13 cellular contexts compared by ENCODE assay signal in genomic region chr2:74373189-74373588, GRCh38. TPM values are rescaled to one million over a fixed set of nuclear protein-coding genes. Genes with fewer than 3 reads are reported as not detected.
DNase-seq lines count a peak whose midpoint lies in the region; ATAC-seq and TF ChIP-seq lines count a peak whose summit lies in the region.
"Had no signal": no experiment of that assay in that cellular context is flagged by ENCODE, and none has a peak within 500 bp of the region (broad histone marks: within the 10 kb centered on the region; RNA-seq: fewer than 3 reads in every experiment).

No MANE protein-coding gene starts in this region.

- H3K4me1 ChIP-seq in upper lobe of left lung, result peaks cover 3 to 16% (median 11%) of the 10 kb centered on the region in 4 donors
- peaks cover 10% of the 10 kb centered on the region for H3K4me1 ChIP-seq in foreskin keratinocyte

- H3K4me1 Mint-ChIP-seq in T-helper 1 cell treated with Interleukin-12 subunit alpha and Interleukin-12 subunit beta and Interleukin-4 antibody, amounts not matched to agents 30 μg/mL and 1 μg/mL, for 36 hours (ENCODE audit: low read depth), result peaks cover 4% of the 10 kb centered on the region

- no peak overlapping the region for H3K4me3 Mint-ChIP-seq in T-helper 1 cell treated with Interleukin-12 subunit alpha and Interleukin-12 subunit beta and Interleukin-4 antibody, amounts not matched to agents 30 μg/mL and 1 μg/mL, for 36 hours

- peak overlapping the region in 2 of 4 donors; percentile 13 to 26 for H3K27ac ChIP-seq in upper lobe of left lung
- H3K27ac ChIP-seq in foreskin keratinocyte, result no peak overlapping the region
- H3K27ac ChIP-seq: brain microvascular endothelial cell had no signal

- peaks cover 32 to 69% (median 53%) of the 10 kb centered on the region in 4 donors for H3K36me3 ChIP-seq in upper lobe of left lung

- no peak for DNase-seq in T-helper 1 cell
- DNase-seq in cardiac fibroblast (ENCODE audit: low read depth in 2 of 2), result peak; percentile 44 to 79
- peak; percentile 45 for DNase-seq in left kidney (ENCODE audit: low read depth, low spot score)
- peak in 1 of 2 donors; percentile 86 for DNase-seq in upper lobe of left lung
- DNase-seq in ureter (ENCODE audit: low spot score), result no peak
- DNase-seq in foreskin keratinocyte, result no peak
- no peak for DNase-seq in SKM-1 treated with dmso at 0.1 percent for 144 hours (lab: John Stamatoyannopoulos, UW; ENCODE audit: unreplicated experiment)
- DNase-seq: activated CD8-positive, alpha-beta memory T cell treated with anti-CD3 and anti-CD28 coated beads for 24 hours; brain microvascular endothelial cell; IMR-90; stimulated activated CD8-positive, alpha-beta memory T cell treated with anti-CD3 and anti-CD28 coated beads, Interleukin-4, amount 100 ng/mL, for 48 hours had no signal

- H3K36me3 Mint-ChIP-seq in T-helper 1 cell treated with Interleukin-12 subunit alpha and Interleukin-12 subunit beta and Interleukin-4 antibody, amounts not matched to agents 30 μg/mL and 1 μg/mL, for 36 hours (ENCODE audit: low read depth), result peaks cover 35% of the 10 kb centered on the region

- no peaks in the 10 kb centered on the region for H3K9me3 Mint-ChIP-seq in T-helper 1 cell treated with Interleukin-12 subunit alpha and Interleukin-12 subunit beta and Interleukin-4 antibody, amounts not matched to agents 30 μg/mL and 1 μg/mL, for 36 hours

- H3K27ac Mint-ChIP-seq in T-helper 1 cell treated with Interleukin-12 subunit alpha and Interleukin-12 subunit beta and Interleukin-4 antibody, amounts not matched to agents 30 μg/mL and 1 μg/mL, for 36 hours, result peak overlapping the region; percentile 26

- ATAC-seq in upper lobe of left lung (ENCODE audit: low FRiP score in 2 of 2) (peak; percentile 48 to 67), foreskin keratinocyte (no peak)

- no peak for TF ChIP-seq POLR2A in upper lobe of left lung (IDR thresholded peaks at IDR 0.05)

- H3K4me3 ChIP-seq in cardiac fibroblast (replicated peaks in 1 of 2; ENCODE audit: low read depth in 2 of 2, low read length in 2 of 2) (no peak overlapping the region), upper lobe of left lung (no peak overlapping the region)

- TF ChIP-seq EP300 in upper lobe of left lung (IDR thresholded peaks at IDR 0.05), result no peak

- no peaks in the 10 kb centered on the region for H3K27me3 Mint-ChIP-seq in T-helper 1 cell treated with Interleukin-12 subunit alpha and Interleukin-12 subunit beta and Interleukin-4 antibody, amounts not matched to agents 30 μg/mL and 1 μg/mL, for 36 hours (ENCODE audit: low read depth)

- WGBS in upper lobe of left lung, 2 donors, result 47 to 63% methylated on average over 5 of the region's 5 CpGs

- H3K27me3 ChIP-seq in upper lobe of left lung (no peaks in the 10 kb centered on the region), foreskin keratinocyte (no peaks in the 10 kb centered on the region)
- H3K27me3 ChIP-seq: brain microvascular endothelial cell had no signal

- no peak for TF ChIP-seq CTCF in cardiac fibroblast (IDR thresholded peaks at IDR 0.05; ENCODE audit: low read depth, low read length)
- no peak for TF ChIP-seq CTCF in upper lobe of left lung (IDR thresholded peaks at IDR 0.05)
- TF ChIP-seq CTCF in foreskin keratinocyte (conservative IDR thresholded peaks at IDR 0.05), result no peak

- no peaks in the 10 kb centered on the region for H3K9me3 ChIP-seq in upper lobe of left lung

RNA-seq across cellular contexts. Expression of gene DCTN1, which starts 6.9 kb away (rescaled TPM):
- total RNA-seq in upper lobe of left lung, result 100 to 1,000 TPM; 106 to 260 (median 147) TPM
- 143 TPM for total RNA-seq in ureter
- 165 and 187 TPM in 2 replicates for total RNA-seq in foreskin keratinocyte
- 178 and 183 TPM in 2 replicates for polyA plus RNA-seq in foreskin keratinocyte

RNA-seq across cellular contexts. Expression of gene SLC4A5, which starts 30.0 kb away (rescaled TPM):
- 10 to 100 TPM in 3 of 6 donors, 1 to 10 TPM in 3; 3.2 to 47.1 (median 11.0) TPM for total RNA-seq in upper lobe of left lung
- 7.2 TPM for total RNA-seq in ureter
- 0.17 and 0.25 TPM in 2 replicates for total RNA-seq in foreskin keratinocyte
- 0.04 and 0.14 TPM in 2 replicates for polyA plus RNA-seq in foreskin keratinocyte
- total RNA-seq: pulmonary artery endothelial cell had no signal

RNA-seq across cellular contexts. Expression of gene C2orf81, which starts 48.2 kb away (rescaled TPM):
- total RNA-seq in upper lobe of left lung (10 to 100 TPM in 2 of 6 donors, 1 to 10 TPM in 4; 2.6 to 12.3 (median 5.7) TPM), ureter (5.5 TPM), foreskin keratinocyte (1.5 and 3.5 TPM in 2 replicates)
- 1.9 and 3.2 TPM in 2 replicates for polyA plus RNA-seq in foreskin keratinocyte

RNA-seq across cellular contexts. Expression of gene WDR54, which starts 48.3 kb away (rescaled TPM):
- total RNA-seq in upper lobe of left lung (10 to 100 TPM in 4 of 6 donors, 1 to 10 TPM in 2; 8.4 to 28.2 (median 13.3) TPM), ureter (11.3 TPM), foreskin keratinocyte (73.6 and 80.9 TPM in 2 replicates)
- 95.6 and 100 TPM in 2 replicates for polyA plus RNA-seq in foreskin keratinocyte

Comparison
In these comparisons a context has a peak if more than half of its experiments do, and no peak if none do; other contexts are left out.
1. DNase-seq: peak in cardiac fibroblast (2 of 2) and left kidney (single experiment); none in T-helper 1 cell (0 of 5), ureter (single experiment), foreskin keratinocyte (0 of 2) and SKM-1 treated with dmso at 0.1 percent for 144 hours (single experiment).